8 cellular contexts compared by ENCODE assay signal in the genomic region with DNA sequence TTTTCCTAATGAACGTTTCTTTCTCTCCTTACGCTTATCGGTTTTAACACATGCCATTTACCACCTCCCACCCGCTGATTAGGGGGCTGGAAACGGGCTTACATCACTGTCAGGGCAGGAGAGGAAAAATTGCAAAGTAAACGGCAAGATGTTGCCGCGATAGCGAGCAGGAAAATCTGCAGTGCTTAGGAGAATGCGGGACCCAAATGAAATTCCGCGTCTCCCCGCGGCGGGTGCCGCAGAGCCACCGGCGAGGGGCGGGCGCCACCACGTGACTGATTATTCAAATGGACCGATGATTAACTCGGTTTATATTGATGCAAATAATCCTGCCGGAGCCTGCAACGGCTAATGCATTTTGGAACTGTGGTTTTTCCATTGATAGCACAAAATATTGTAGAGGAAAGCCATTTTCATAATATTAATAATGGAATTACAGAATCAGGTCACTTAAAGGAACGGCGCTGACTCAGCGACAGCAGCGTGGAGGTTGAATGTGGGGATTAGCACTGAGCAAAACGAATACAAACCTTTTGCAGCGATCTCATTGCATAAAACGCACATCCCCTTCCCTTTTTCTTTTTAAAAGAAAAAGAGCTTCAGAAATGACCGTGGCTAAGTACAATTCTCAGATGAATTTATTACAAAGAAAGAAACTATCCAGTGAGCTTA.
DNase-seq lines count a peak whose midpoint lies in the region; ATAC-seq and TF ChIP-seq lines count a peak whose summit lies in the region.

No MANE protein-coding gene starts in this region.

- peaks cover 12% of the 10 kb centered on the region for H3K27me3 ChIP-seq in CD4-positive, alpha-beta memory T cell (ENCODE audit: insufficient read depth, low read length)
- H3K27me3 ChIP-seq in IMR-90 (ENCODE audit: control insufficient read depth, insufficient read depth, low read length) = peaks cover 15% of the 10 kb centered on the region
- peaks cover 15% of the 10 kb centered on the region for H3K27me3 ChIP-seq in adrenal gland
- H3K27me3 ChIP-seq in iPS-15b (ENCODE audit: control insufficient read depth, insufficient read depth, low read length) = peaks cover 28% of the 10 kb centered on the region
- H3K27me3 ChIP-seq in skeletal muscle satellite cell (ENCODE audit: control insufficient read depth, insufficient read depth, low read length) = peaks cover 80% of the 10 kb centered on the region

- TF ChIP-seq RAD21 in IMR-90 (IDR thresholded peaks at IDR 0.05; ENCODE audit: low read length) = peak; percentile 38

- peak; percentile 25; the same call in 1 of the 2 replicates for TF ChIP-seq CTCF in IMR-90 (conservative IDR thresholded peaks at IDR 0.05; ENCODE audit: low read depth, low read length)
- TF ChIP-seq CTCF in adrenal gland (IDR thresholded peaks at IDR 0.05) = no peak

- H3K36me3 ChIP-seq in CD4-positive, alpha-beta memory T cell (ENCODE audit: insufficient read depth, low read length) = no peaks in the 10 kb centered on the region
- no peaks in the 10 kb centered on the region for H3K36me3 ChIP-seq in IMR-90 (ENCODE audit: control insufficient read depth, insufficient read depth, low read length)
- no peaks in the 10 kb centered on the region for H3K36me3 ChIP-seq in adrenal gland (replicated peaks in 1 of 2)
- no peaks in the 10 kb centered on the region for H3K36me3 ChIP-seq in iPS-15b (ENCODE audit: control insufficient read depth, insufficient read depth, low read length)
- no peaks in the 10 kb centered on the region for H3K36me3 ChIP-seq in skeletal muscle satellite cell (ENCODE audit: insufficient read depth, low read length)

- H4K20me1 ChIP-seq in IMR-90 (ENCODE audit: insufficient read depth, low read length) = no peaks in the 10 kb centered on the region

- no peaks in the 10 kb centered on the region for H3K9me3 Mint-ChIP-seq in CD4-positive, alpha-beta memory T cell

- H3K14ac ChIP-seq in IMR-90 (replicated peaks; ENCODE audit: low read depth, low read length) = no peak overlapping the region

- no peak overlapping the region for H3K56ac ChIP-seq in IMR-90 (ENCODE audit: extremely low read depth, insufficient read depth, low read length)

- no peak overlapping the region for H3K18ac ChIP-seq in IMR-90 (ENCODE audit: low read depth, low read length)

- H2BK20ac ChIP-seq in IMR-90 (ENCODE audit: low read depth, low read length) = no peak overlapping the region

- no peaks in the 10 kb centered on the region for H3K36me3 Mint-ChIP-seq in CD4-positive, alpha-beta memory T cell

- no peak overlapping the region for H2BK5ac ChIP-seq in IMR-90 (ENCODE audit: low read depth, low read length, poor library complexity, severe bottlenecking)

- peak overlapping the region in 1 of 2 donors; percentile 19 for H3K4me3 ChIP-seq in CD4-positive, alpha-beta memory T cell (ENCODE audit: low read length in 2 of 2)
- H3K4me3 ChIP-seq in IMR-90 (ENCODE audit: insufficient read depth, low read depth, low read length) (peak overlapping the region; percentile 11; the same call in 1 of the 2 replicates), adrenal gland (peak overlapping the region in 1 of 4 donors; percentile 33), iPS-15b (ENCODE audit: low read depth, low read length) (peak overlapping the region; percentile 62), skeletal muscle satellite cell (ENCODE audit: low read length) (peak overlapping the region; percentile 58)

- peaks cover 4% of the 10 kb centered on the region; the same call in 1 of the 2 replicates for H3K9me1 ChIP-seq in IMR-90 (ENCODE audit: insufficient read depth, low read length)

- no TSS peak for BruUV-seq in IMR-90 (replicated peaks; lab: Mats Ljungman, UMichigan)

- no peak overlapping the region for H4K8ac ChIP-seq in IMR-90 (ENCODE audit: low read depth in 2 of 2, low read length in 2 of 2)

- H2AFZ ChIP-seq in IMR-90 (replicated peaks; ENCODE audit: low read length, poor library complexity) = peak overlapping the region; percentile 25

- dilution Hi-C loops in IMR-90 (cut with HindIII; ENCODE audit: low sequenced_read_pairs, unreplicated experiment) = no loop called here

- H3K4ac ChIP-seq in IMR-90 (ENCODE audit: low read depth, low read length) = no peak overlapping the region

- POLR2A ChIA-PET in CD4-positive, alpha-beta memory T cell (lab: Charles Lee; ENCODE audit: partially characterized antibody) = no interaction called here
- POLR2A ChIA-PET in IMR-90 (lab: Charles Lee; ENCODE audit: unreplicated experiment) = interaction anchor here (0.7 kb wide), 1 partner anchor 1575 kb away, joined by 3 read pairs; no protein-coding TSS in a partner anchor

- peak; percentile 62 for ATAC-seq in IMR-90 (ENCODE audit: low read depth)
- no peak for ATAC-seq in HG02840 (IDR thresholded peaks at IDR 0.05; ENCODE audit: low FRiP score, unreplicated experiment)
- ATAC-seq in HG03460 (IDR thresholded peaks at IDR 0.05; ENCODE audit: unreplicated experiment) = no peak

- H3K27ac Mint-ChIP-seq in CD4-positive, alpha-beta memory T cell = no peak overlapping the region

- no peak overlapping the region for H2AK5ac ChIP-seq in IMR-90 (ENCODE audit: low read depth, low read length)

- H3K79me1 ChIP-seq in IMR-90 (ENCODE audit: low read depth in 1 of 2, low read length in 2 of 2) = no peaks in the 10 kb centered on the region

- no peak overlapping the region for H2BK120ac ChIP-seq in IMR-90 (ENCODE audit: low read depth, low read length)

- intact Hi-C loops in CD4-positive, alpha-beta memory T cell (cut with micrococcal nuclease) = no loop called here
- intact Hi-C loops in IMR-90 (cut with micrococcal nuclease) = no loop called here
- intact Hi-C loops in adrenal gland (cut with DNase I) = no loop called here

- H3K27ac ChIP-seq in CD4-positive, alpha-beta memory T cell (ENCODE audit: low read depth, low read length) = no peak overlapping the region
- no peak overlapping the region for H3K27ac ChIP-seq in IMR-90 (ENCODE audit: insufficient read depth, low read length)
- H3K27ac ChIP-seq in adrenal gland = no peak overlapping the region

- no peak overlapping the region for H3K9ac ChIP-seq in IMR-90 (ENCODE audit: low read depth, low read length)
- H3K9ac ChIP-seq in iPS-15b (ENCODE audit: low read depth, low read length) = no peak overlapping the region
- H3K9ac ChIP-seq in skeletal muscle satellite cell (ENCODE audit: low read depth, low read length) = no peak overlapping the region

- WGBS in IMR-90 (ENCODE audit: extremely low coverage in 2 of 2, insufficient read length in 1 of 2), 2 experiments = 6% methylated on average over 15 of the region's 33 CpGs; no CpG with 5 or more reads in 1 of the 2 experiments
- WGBS in adrenal gland, 4 donors = 2 to 5% (median 3%) methylated on average over 31 to 33 of the region's 33 CpGs

- H3K23ac ChIP-seq in IMR-90 (ENCODE audit: low read depth, low read length) = no peak overlapping the region

- H3K27me3 Mint-ChIP-seq in CD4-positive, alpha-beta memory T cell = peaks cover 39 to 46% of the 10 kb centered on the region in 2 donors

- DNase-seq in CD4-positive, alpha-beta memory T cell = no peak
- peak; percentile 2 for DNase-seq in IMR-90
- DNase-seq in adrenal gland = peak in 5 of 7 donors; percentile 24 to 55 (median 45)
- DNase-seq in NK-92 treated with Interleukin-12 subunit alpha and Interleukin-12 subunit beta, amount 100 ng/mL, for 24 hours (lab: John Stamatoyannopoulos, UW) = no peak

- H3K9me3 ChIP-seq in CD4-positive, alpha-beta memory T cell (ENCODE audit: control insufficient read depth in 1 of 2, low read length in 2 of 2) = no peaks in the 10 kb centered on the region
- no peaks in the 10 kb centered on the region for H3K9me3 ChIP-seq in IMR-90 (ENCODE audit: control insufficient read depth, insufficient read depth, low read length)
- H3K9me3 ChIP-seq in adrenal gland (replicated peaks in 1 of 3) = no peaks in the 10 kb centered on the region
- H3K9me3 ChIP-seq in iPS-15b (ENCODE audit: control insufficient read depth, insufficient read depth, low read length) = no peaks in the 10 kb centered on the region
- no peaks in the 10 kb centered on the region for H3K9me3 ChIP-seq in skeletal muscle satellite cell (replicated peaks; ENCODE audit: low read length)

- CTCF ChIA-PET in CD4-positive, alpha-beta memory T cell (lab: Charles Lee; ENCODE audit: partially characterized antibody) = no interaction called here
- CTCF ChIA-PET in IMR-90 (lab: Yijun Ruan, JAX) = no interaction called here

- H3K4me2 ChIP-seq in IMR-90 (ENCODE audit: low read depth, low read length) (peak overlapping the region; percentile 90), skeletal muscle satellite cell (ENCODE audit: low read length) (peak overlapping the region; percentile 81)

- peaks cover 12% of the 10 kb centered on the region for H3K4me1 ChIP-seq in CD4-positive, alpha-beta memory T cell (ENCODE audit: insufficient read depth, low read length)
- H3K4me1 ChIP-seq in IMR-90 (ENCODE audit: control insufficient read depth, insufficient read depth, low read length) (no peaks in the 10 kb centered on the region), adrenal gland (replicated peaks in 1 of 2) (peaks cover 0 to 12% of the 10 kb centered on the region in 2 donors), iPS-15b (ENCODE audit: control insufficient read depth, insufficient read depth, low read length) (peaks cover 33% of the 10 kb centered on the region), skeletal muscle satellite cell (ENCODE audit: control insufficient read depth, insufficient read depth, low read length) (peaks cover 9% of the 10 kb centered on the region)

- in situ Hi-C loops in IMR-90 (cut with MboI; ENCODE audit: low sequenced_read_pairs) = no loop called here

- no peak overlapping the region for H4K91ac ChIP-seq in IMR-90 (ENCODE audit: insufficient read depth, low read depth, low read length)

- H3K4me1 Mint-ChIP-seq in CD4-positive, alpha-beta memory T cell = peaks cover 3 to 20% (median 7%) of the 10 kb centered on the region in 4 donors

- peak overlapping the region in 7 of 8 donors; percentile 22 to 70 (median 50) for H3K4me3 Mint-ChIP-seq in CD4-positive, alpha-beta memory T cell

- H2AK9ac ChIP-seq in IMR-90 (replicated peaks; ENCODE audit: low read depth, low read length, poor library complexity) = no peak overlapping the region

- TF ChIP-seq POLR2A in IMR-90 (IDR thresholded peaks at IDR 0.05; ENCODE audit: low read depth, low read length) (no peak), adrenal gland (IDR thresholded peaks at IDR 0.05) (no peak)

- H2BK15ac ChIP-seq in IMR-90 (ENCODE audit: low read depth, low read length) = no peak overlapping the region

- no peak overlapping the region for H4K5ac ChIP-seq in IMR-90 (ENCODE audit: low read depth, low read length)

TF ChIP-seq in IMR-90, 13 proteins besides CTCF, POLR2A, EP300 and RAD21:
- TF ChIP-seq, protein P1, sequence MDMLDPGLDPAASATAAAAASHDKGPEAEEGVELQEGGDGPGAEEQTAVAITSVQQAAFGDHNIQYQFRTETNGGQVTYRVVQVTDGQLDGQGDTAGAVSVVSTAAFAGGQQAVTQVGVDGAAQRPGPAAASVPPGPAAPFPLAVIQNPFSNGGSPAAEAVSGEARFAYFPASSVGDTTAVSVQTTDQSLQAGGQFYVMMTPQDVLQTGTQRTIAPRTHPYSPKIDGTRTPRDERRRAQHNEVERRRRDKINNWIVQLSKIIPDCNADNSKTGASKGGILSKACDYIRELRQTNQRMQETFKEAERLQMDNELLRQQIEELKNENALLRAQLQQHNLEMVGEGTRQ (IDR thresholded peaks at IDR 0.05; ENCODE audit: low read depth, low read length) = peak; percentile 80
- no peak for TF ChIP-seq CEBPB (IDR thresholded peaks at IDR 0.05; ENCODE audit: low read depth, low read length)

Comparison
In these comparisons a context has a peak if more than half of its experiments do, and no peak if none do; other contexts are left out.
1. DNase-seq: peak in IMR-90 (single experiment) and adrenal gland (5 of 7); none in CD4-positive, alpha-beta memory T cell (0 of 5) and NK-92 treated with Interleukin-12 subunit alpha and Interleukin-12 subunit beta, amount 100 ng/mL, for 24 hours (single experiment).